In the genomic region with DNA sequence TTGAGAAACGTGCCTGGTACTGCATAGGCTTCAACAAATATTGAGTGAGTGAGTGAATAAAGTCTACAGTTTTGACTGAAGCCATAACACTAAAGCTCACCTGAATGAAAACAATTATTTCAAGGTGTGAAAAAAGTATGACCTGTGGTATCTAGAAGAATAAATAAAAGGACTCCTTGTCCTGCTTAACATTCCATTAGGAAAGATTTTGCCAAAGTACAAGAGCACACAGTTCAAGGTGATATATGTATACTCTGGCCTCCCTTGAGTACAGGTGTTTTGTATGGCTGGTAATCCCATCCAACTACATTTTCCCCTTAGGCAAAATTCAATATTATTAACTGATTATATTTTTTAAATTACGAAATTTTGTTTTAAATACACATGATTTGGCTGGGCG, we compare ENCODE assay signal across 21 cellular contexts. TPM values are rescaled to one million over a fixed set of nuclear protein-coding genes. Genes with fewer than 3 reads are reported as not detected.
"Had no signal": no experiment of that assay in that cellular context is flagged by ENCODE, and none has a peak within 500 bp of the region (broad histone marks: within the 10 kb centered on the region; RNA-seq: fewer than 3 reads in every experiment).

No MANE protein-coding gene starts in this region.

- H3K27ac ChIP-seq: foreskin keratinocyte, lower lobe of right lung, neutrophil, psoas muscle, right atrium auricular region, tibial nerve had no signal

- DNase-seq: activated gamma-delta T cell treated with Interleukin-2 at 50 U/mL for 16 hours; activated T-cell treated with anti-CD3 and anti-CD28 coated beads, Interleukin-2, amount 50 U/mL, for 1 hour; anterior cingulate cortex; effector CD8-positive, alpha-beta T cell; foreskin keratinocyte; immature natural killer cell; lower lobe of right lung; naive B cell; pancreas; psoas muscle; stimulated activated CD4-positive, alpha-beta T cell treated with anti-CD3 and anti-CD28 coated beads, Interleukin-1b, Interleukin-23, amount 100 ng/mL, for 48 hours; T-helper 9 cell had no signal

- H3K27ac Mint-ChIP-seq: dendritic cell treated with granulocyte-macrophage colony-stimulating factor and Interleukin-4, amounts not matched to agents 40 ng/mL and 50 ng/mL, for 4 days had no signal

- H3K4me3 ChIP-seq: lower lobe of right lung, pancreas, psoas muscle, right atrium auricular region, tibial nerve had no signal

- H3K27me3 ChIP-seq: foreskin keratinocyte, neutrophil, pancreas, right atrium auricular region, tibial nerve had no signal

- H3K9me3 ChIP-seq: lower lobe of right lung, neutrophil, pancreas, psoas muscle, right atrium auricular region, tibial nerve had no signal

- H3K36me3 Mint-ChIP-seq: immature natural killer cell, naive B cell had no signal

- H3K36me3 ChIP-seq: neutrophil, pancreas, right atrium auricular region, tibial nerve had no signal

- H3K27me3 Mint-ChIP-seq: activated naive CD4-positive, alpha-beta T cell treated with anti-CD3 and anti-CD28 coated beads, Interleukin-2, amount 50 U/mL, for 24 hours; dendritic cell treated with granulocyte-macrophage colony-stimulating factor and Interleukin-4, amounts not matched to agents 40 ng/mL and 50 ng/mL, for 4 days; stimulated activated naive CD8-positive, alpha-beta T cell treated with anti-CD3 and anti-CD28 coated beads, Interleukin-15, Interleukin-2, amounts not matched to agents 100 ng/mL and 50 ng/mL, for 24 hours had no signal

- H3K4me3 Mint-ChIP-seq: dendritic cell treated with granulocyte-macrophage colony-stimulating factor and Interleukin-4, amounts not matched to agents 40 ng/mL and 50 ng/mL, for 4 days; WTC11 had no signal

- ATAC-seq: foreskin keratinocyte, left lobe of liver, lower lobe of right lung, pancreas, psoas muscle, WTC11 had no signal

- H3K9me3 Mint-ChIP-seq: activated naive CD4-positive, alpha-beta T cell treated with anti-CD3 and anti-CD28 coated beads, Interleukin-2, amount 50 U/mL, for 24 hours; brain; dendritic cell treated with granulocyte-macrophage colony-stimulating factor and Interleukin-4, amounts not matched to agents 40 ng/mL and 50 ng/mL, for 4 days; immature natural killer cell; naive B cell; stimulated activated naive CD8-positive, alpha-beta T cell treated with anti-CD3 and anti-CD28 coated beads, Interleukin-15, Interleukin-2, amounts not matched to agents 100 ng/mL and 50 ng/mL, for 24 hours had no signal

RNA-seq across cellular contexts. Expression of a gene that starts 19.3 kb away (rescaled TPM):
- total RNA-seq: WTC11 had no signal
- polyA plus RNA-seq: immature natural killer cell had no signal
